In genomic region chr5:73155541-73156222, GRCh38 we compare ENCODE assay signal across 25 cellular contexts. TPM values are rescaled to one million over a fixed set of nuclear protein-coding genes. Genes with fewer than 3 reads are reported as not detected.
"Had no signal": no experiment of that assay in that cellular context is flagged by ENCODE, and none has a peak within 500 bp of the region (broad histone marks: within the 10 kb centered on the region; RNA-seq: fewer than 3 reads in every experiment).

No MANE protein-coding gene starts in this region.

- H3K27ac ChIP-seq: body of pancreas, colonic mucosa, gastrocnemius medialis, heart left ventricle, transverse colon had no signal

- H3K4me3 ChIP-seq: body of pancreas, colonic mucosa, gastrocnemius medialis, heart left ventricle, transverse colon had no signal

- H3K9me3 ChIP-seq: body of pancreas, colonic mucosa, gastrocnemius medialis, heart left ventricle, transverse colon had no signal

- ATAC-seq: activated CD8-positive, alpha-beta T cell treated with anti-CD3 and anti-CD28 coated beads for 36 hours; body of pancreas; gastrocnemius medialis; heart left ventricle; natural killer cell treated with Interleukin-12 subunit alpha and Interleukin-12 subunit beta and Interleukin-15 and Interleukin-18, amount 100 ng/mL, for 72 hours; right cardiac atrium; stimulated activated naive CD8-positive, alpha-beta T cell treated with anti-CD3 and anti-CD28 coated beads, Interleukin-15, Interleukin-2, amounts not matched to agents 100 U/mL and 50 U/mL, for 24 hours had no signal

- H3K27ac Mint-ChIP-seq: activated CD4-positive, alpha-beta T cell treated with anti-CD3 and anti-CD28 coated beads, Interleukin-2, amount 10 ng/mL, durations not matched to agents 24 days and 14 days; activated CD8-positive, alpha-beta T cell treated with anti-CD3 and anti-CD28 coated beads for 36 hours; activated naive CD8-positive, alpha-beta T cell treated with anti-CD3 and anti-CD28 coated beads, Interleukin-2, amount 10 ng/mL, durations not matched to agents 7 days and 5 days; activated T-cell treated with anti-CD3 and anti-CD28 coated beads, Interleukin-2, amount 50 U/mL, for 24 hours; activated T-helper 2 cell treated with anti-CD3 and anti-CD28 coated beads, Interferon-gamma antibody, Interleukin-2, Interleukin-4, amounts not matched to agents 10 μg/mL and 5 μg/mL and 100 μg/mL, durations not matched to agents 14 hours and 24 hours and 36 hours; natural killer cell treated with Interleukin-12 subunit alpha and Interleukin-12 subunit beta and Interleukin-15 and Interleukin-18, amount 100 ng/mL, for 72 hours; progenitor cell of endocrine pancreas; T-helper 1 cell treated with Interleukin-12 subunit alpha and Interleukin-12 subunit beta and Interleukin-4 antibody, amounts not matched to agents 30 μg/mL and 1 μg/mL, for 36 hours had no signal

- H3K9me3 Mint-ChIP-seq: activated CD8-positive, alpha-beta T cell treated with anti-CD3 and anti-CD28 coated beads for 36 hours; activated naive CD8-positive, alpha-beta T cell treated with anti-CD3 and anti-CD28 coated beads, Interleukin-2, amount 10 ng/mL, durations not matched to agents 7 days and 5 days; activated T-cell treated with anti-CD3 and anti-CD28 coated beads, Interleukin-2, amount 50 U/mL, for 24 hours; activated T-helper 2 cell treated with anti-CD3 and anti-CD28 coated beads, Interferon-gamma antibody, Interleukin-2, Interleukin-4, amounts not matched to agents 10 μg/mL and 5 μg/mL and 100 μg/mL, durations not matched to agents 14 hours and 24 hours and 36 hours; central memory CD8-positive, alpha-beta T cell; natural killer cell treated with Interleukin-12 subunit alpha and Interleukin-12 subunit beta and Interleukin-15 and Interleukin-18, amount 100 ng/mL, for 72 hours; T-helper 1 cell treated with Interleukin-12 subunit alpha and Interleukin-12 subunit beta and Interleukin-4 antibody, amounts not matched to agents 30 μg/mL and 1 μg/mL, for 36 hours had no signal

- H3K4me1 ChIP-seq: body of pancreas, colonic mucosa, gastrocnemius medialis, heart left ventricle had no signal

- H3K4me3 Mint-ChIP-seq: activated CD4-positive, alpha-beta T cell treated with anti-CD3 and anti-CD28 coated beads, Interleukin-2, amount 10 ng/mL, durations not matched to agents 24 days and 14 days; activated CD8-positive, alpha-beta T cell treated with anti-CD3 and anti-CD28 coated beads for 36 hours; activated naive CD8-positive, alpha-beta T cell treated with anti-CD3 and anti-CD28 coated beads, Interleukin-2, amount 10 ng/mL, durations not matched to agents 7 days and 5 days; activated T-cell treated with anti-CD3 and anti-CD28 coated beads, Interleukin-2, amount 50 U/mL, for 24 hours; central memory CD8-positive, alpha-beta T cell; natural killer cell treated with Interleukin-12 subunit alpha and Interleukin-12 subunit beta and Interleukin-15 and Interleukin-18, amount 100 ng/mL, for 72 hours; T-helper 1 cell treated with Interleukin-12 subunit alpha and Interleukin-12 subunit beta and Interleukin-4 antibody, amounts not matched to agents 30 μg/mL and 1 μg/mL, for 36 hours had no signal

- H3K27me3 ChIP-seq: body of pancreas, colonic mucosa, gastrocnemius medialis, transverse colon had no signal

- H3K36me3 ChIP-seq: colonic mucosa, gastrocnemius medialis, heart left ventricle, transverse colon had no signal

- H3K36me3 Mint-ChIP-seq: activated naive CD8-positive, alpha-beta T cell treated with anti-CD3 and anti-CD28 coated beads, Interleukin-2, amount 10 ng/mL, durations not matched to agents 7 days and 5 days; natural killer cell treated with Interleukin-12 subunit alpha and Interleukin-12 subunit beta and Interleukin-15 and Interleukin-18, amount 100 ng/mL, for 72 hours had no signal

- DNase-seq: activated CD4-positive, alpha-beta T cell treated with anti-CD3 and anti-CD28 coated beads, Interleukin-2, amount 10 ng/mL, durations not matched to agents 24 days and 14 days; activated CD8-positive, alpha-beta T cell treated with anti-CD3 and anti-CD28 coated beads for 36 hours; activated naive CD4-positive, alpha-beta T cell treated with Interleukin-2 at 50 U/mL for 16 hours; activated naive CD8-positive, alpha-beta T cell treated with anti-CD3 and anti-CD28 coated beads, Interleukin-2, amount 10 ng/mL, durations not matched to agents 7 days and 5 days; activated T-cell treated with anti-CD3 and anti-CD28 coated beads, Interleukin-2, amount 50 U/mL, for 24 hours; amygdala; body of pancreas; colonic mucosa; erythroblast; gastrocnemius medialis; heart left ventricle; kidney glomerular epithelial cell; right cardiac atrium; stimulated activated CD4-positive, alpha-beta T cell treated with anti-CD3 and anti-CD28 coated beads, Interleukin-2, amount 100 ng/mL, for 24 hours; stimulated activated naive CD8-positive, alpha-beta T cell treated with anti-CD3 and anti-CD28 coated beads, Interleukin-15, Interleukin-2, amounts not matched to agents 100 U/mL and 50 U/mL, for 24 hours; transverse colon had no signal

RNA-seq across cellular contexts. Expression of gene TMEM174, which starts 17.3 kb away (rescaled TPM):
- total RNA-seq: activated CD4-positive, alpha-beta T cell treated with anti-CD3 and anti-CD28 coated beads, Interleukin-2, amount 10 ng/mL, durations not matched to agents 24 days and 14 days; activated CD8-positive, alpha-beta T cell treated with anti-CD3 and anti-CD28 coated beads for 36 hours; activated naive CD8-positive, alpha-beta T cell treated with anti-CD3 and anti-CD28 coated beads, Interleukin-2, amount 10 ng/mL, durations not matched to agents 7 days and 5 days; activated T-helper 2 cell treated with anti-CD3 and anti-CD28 coated beads, Interferon-gamma antibody, Interleukin-2, Interleukin-4, amounts not matched to agents 10 μg/mL and 5 μg/mL and 100 μg/mL, durations not matched to agents 14 hours and 24 hours and 36 hours; body of pancreas; colonic mucosa; gastrocnemius medialis; heart left ventricle; lower leg skin; mesenteric fat pad; natural killer cell treated with Interleukin-12 subunit alpha and Interleukin-12 subunit beta and Interleukin-15 and Interleukin-18, amount 100 ng/mL, for 72 hours; omental fat pad; progenitor cell of endocrine pancreas; right cardiac atrium; skeletal muscle tissue had no signal
- polyA plus RNA-seq: heart left ventricle, right cardiac atrium had no signal

RNA-seq across cellular contexts. Expression of gene TMEM171, which starts 35.3 kb away (rescaled TPM):
- total RNA-seq: activated CD4-positive, alpha-beta T cell treated with anti-CD3 and anti-CD28 coated beads, Interleukin-2, amount 10 ng/mL, durations not matched to agents 24 days and 14 days; activated CD8-positive, alpha-beta T cell treated with anti-CD3 and anti-CD28 coated beads for 36 hours; activated T-helper 2 cell treated with anti-CD3 and anti-CD28 coated beads, Interferon-gamma antibody, Interleukin-2, Interleukin-4, amounts not matched to agents 10 μg/mL and 5 μg/mL and 100 μg/mL, durations not matched to agents 14 hours and 24 hours and 36 hours; mesenteric fat pad; omental fat pad; right cardiac atrium; skeletal muscle tissue had no signal
- polyA plus RNA-seq: heart left ventricle, right cardiac atrium had no signal
